ENCODE assay signal across 7 cellular contexts in genomic region chr5:58813855-58814254, GRCh38.
"Had no signal": no experiment of that assay in that cellular context is flagged by ENCODE, and none has a peak within 500 bp of the region (broad histone marks: within the 10 kb centered on the region; RNA-seq: fewer than 3 reads in every experiment).

No MANE protein-coding gene starts in this region.

- DNase-seq: GOT3, HFFc6 had no signal

- H3K9me3 Mint-ChIP-seq: GM23338, H9, HFFc6 had no signal

- H3K27ac ChIP-seq: GM23248 had no signal

- H3K36me3 ChIP-seq: HAP-1 had no signal

- H2AFZ ChIP-seq: GM23248, GM23338 had no signal

- H3K4me3 Mint-ChIP-seq: GM23338, H9, HFFc6 had no signal

- H3K27ac Mint-ChIP-seq: GM23338, H9, HFFc6 had no signal

- H3K9me3 ChIP-seq: HAP-1 had no signal

- H3K4me1 ChIP-seq: HAP-1 had no signal

- H3K4me2 ChIP-seq: GM23338 had no signal

- FAIRE-seq: H54 had no signal

- H3K9ac ChIP-seq: GM23248 had no signal

- H3K4me3 ChIP-seq: GM23248, GM23338, HAP-1 had no signal
